In the genomic region with DNA sequence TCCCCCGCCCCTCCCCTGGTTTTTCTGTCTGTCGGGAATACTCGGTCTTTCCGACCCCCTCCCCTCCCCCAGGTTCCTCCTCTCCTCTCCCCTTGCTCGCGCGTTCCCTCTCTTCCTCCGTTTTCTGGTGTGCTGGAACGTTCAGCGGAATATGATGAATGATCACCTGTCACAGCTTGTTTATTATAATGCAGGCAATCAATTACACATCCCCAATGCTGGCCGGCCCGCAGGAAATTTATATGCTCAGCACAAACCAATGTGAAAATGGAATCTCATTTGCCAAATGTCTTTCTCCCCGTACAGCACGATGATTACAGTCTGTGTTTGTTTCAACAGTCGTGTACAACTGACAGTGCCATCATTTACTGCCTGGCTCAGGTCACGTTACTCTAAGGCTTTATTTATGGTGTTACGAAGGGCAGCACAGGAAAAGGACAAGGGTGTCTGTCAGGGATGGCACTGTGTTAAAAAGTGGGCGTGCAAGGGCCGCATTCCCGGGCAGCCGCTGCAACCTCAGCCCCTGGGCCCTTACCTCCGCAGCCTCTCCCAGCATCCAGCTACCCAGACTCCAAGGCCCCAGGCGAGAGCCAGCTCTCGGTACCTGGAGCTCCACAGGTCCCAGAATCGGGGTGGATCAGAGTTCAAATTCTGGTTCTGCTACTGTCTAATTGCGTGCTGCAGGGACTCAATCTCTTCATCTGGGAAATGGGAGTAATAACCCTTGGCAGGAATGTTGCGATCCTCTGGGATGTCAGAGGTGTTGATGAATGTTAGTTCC, we compare ENCODE assay signal across 8 cellular contexts. TPM values are rescaled to one million over a fixed set of nuclear protein-coding genes. Genes with fewer than 3 reads are reported as not detected.
DNase-seq lines count a peak whose midpoint lies in the region; ATAC-seq and TF ChIP-seq lines count a peak whose summit lies in the region.

No MANE protein-coding gene starts in this region.

- H3K9me3 ChIP-seq in cardiac muscle cell (ENCODE audit: low read depth), result no peaks in the 10 kb centered on the region
- H3K9me3 ChIP-seq in gastroesophageal sphincter, result no peaks in the 10 kb centered on the region

- no peak for TF ChIP-seq EP300 in gastroesophageal sphincter (IDR thresholded peaks at IDR 0.05)

- intact Hi-C loops in Right ventricle myocardium inferior (cut with DNase I), result no loop called here

- no peak for TF ChIP-seq POLR2A in gastroesophageal sphincter (IDR thresholded peaks at IDR 0.05)

- ATAC-seq in Right ventricle myocardium inferior (no peak), gastroesophageal sphincter (peak; percentile 35), HG02840 (IDR thresholded peaks at IDR 0.05; ENCODE audit: low FRiP score, unreplicated experiment) (no peak), HG03442 (IDR thresholded peaks at IDR 0.05; ENCODE audit: unreplicated experiment) (no peak)

- no peak for TF ChIP-seq CTCF in cardiac muscle cell (IDR thresholded peaks at IDR 0.05; ENCODE audit: low read depth, low read length)
- no peak for TF ChIP-seq CTCF in WI38 (IDR thresholded peaks at IDR 0.05; ENCODE audit: low read depth, low read length)
- TF ChIP-seq CTCF in gastroesophageal sphincter (IDR thresholded peaks at IDR 0.05), result no peak

- H3K36me3 ChIP-seq in cardiac muscle cell (no peaks in the 10 kb centered on the region), gastroesophageal sphincter (no peaks in the 10 kb centered on the region), rectal smooth muscle tissue (ENCODE audit: control insufficient read depth, insufficient read depth, low read length) (no peaks in the 10 kb centered on the region)

- peak overlapping the region; percentile 42 for H3K9ac ChIP-seq in rectal smooth muscle tissue (ENCODE audit: low read length)

- 3 to 25% methylated on average over 10 to 14 of the region's 27 CpGs for WGBS in gastroesophageal sphincter (ENCODE audit: low coverage in 1 of 2), 2 donors

- DNase-seq in cardiac muscle cell (ENCODE audit: low read depth in 1 of 2, low spot score in 1 of 2) (no peak), Right ventricle myocardium inferior (ENCODE audit: missing footprints) (no peak), NCI-H2029 treated with DMSO at 0.1 percent for 48 hours (lab: John Stamatoyannopoulos, UW) (no peak)

- H3K4me1 ChIP-seq in cardiac muscle cell (ENCODE audit: low read depth) (peaks cover 2% of the 10 kb centered on the region), gastroesophageal sphincter (peaks cover 0 to 52% (median 6%) of the 10 kb centered on the region in 3 donors), rectal smooth muscle tissue (ENCODE audit: control insufficient read depth, insufficient read depth, low read length) (peaks cover 12% of the 10 kb centered on the region)

- H3K27ac ChIP-seq in cardiac muscle cell (peak overlapping the region; percentile 56), gastroesophageal sphincter (peak overlapping the region; percentile 79 to 94 (median 85)), rectal smooth muscle tissue (ENCODE audit: low read depth, low read length) (peak overlapping the region; percentile 83)

- H3K27me3 ChIP-seq in cardiac muscle cell, result no peaks in the 10 kb centered on the region
- H3K27me3 ChIP-seq in gastroesophageal sphincter, result no peaks in the 10 kb centered on the region
- no peaks in the 10 kb centered on the region for H3K27me3 ChIP-seq in rectal smooth muscle tissue (ENCODE audit: control insufficient read depth, insufficient read depth, low read length)

- peak overlapping the region; percentile 56 for H3K4me3 ChIP-seq in cardiac muscle cell
- H3K4me3 ChIP-seq in WI38 (ENCODE audit: low read depth, low read length), result peak overlapping the region; percentile 61
- H3K4me3 ChIP-seq in gastroesophageal sphincter, result peak overlapping the region; percentile 56 to 92
- H3K4me3 ChIP-seq in rectal smooth muscle tissue (ENCODE audit: low read length), result peak overlapping the region; percentile 87

RNA-seq across cellular contexts. Expression of gene MAP1LC3B2, which starts 24.6 kb away (rescaled TPM):
- total RNA-seq in cardiac muscle cell, result 2.3 and 2.4 TPM in 2 replicates
- polyA plus RNA-seq in cardiac muscle cell, result 7.2 and 14.9 TPM in 2 replicates
- 3.5 TPM for total RNA-seq in Right ventricle myocardium inferior
- 1 to 10 TPM in 3 of 4 donors, not detected in 1; 1.1 to 1.8 (median 1.8) TPM for total RNA-seq in gastroesophageal sphincter
